ENCODE assay signal across 27 cellular contexts in the genomic region with DNA sequence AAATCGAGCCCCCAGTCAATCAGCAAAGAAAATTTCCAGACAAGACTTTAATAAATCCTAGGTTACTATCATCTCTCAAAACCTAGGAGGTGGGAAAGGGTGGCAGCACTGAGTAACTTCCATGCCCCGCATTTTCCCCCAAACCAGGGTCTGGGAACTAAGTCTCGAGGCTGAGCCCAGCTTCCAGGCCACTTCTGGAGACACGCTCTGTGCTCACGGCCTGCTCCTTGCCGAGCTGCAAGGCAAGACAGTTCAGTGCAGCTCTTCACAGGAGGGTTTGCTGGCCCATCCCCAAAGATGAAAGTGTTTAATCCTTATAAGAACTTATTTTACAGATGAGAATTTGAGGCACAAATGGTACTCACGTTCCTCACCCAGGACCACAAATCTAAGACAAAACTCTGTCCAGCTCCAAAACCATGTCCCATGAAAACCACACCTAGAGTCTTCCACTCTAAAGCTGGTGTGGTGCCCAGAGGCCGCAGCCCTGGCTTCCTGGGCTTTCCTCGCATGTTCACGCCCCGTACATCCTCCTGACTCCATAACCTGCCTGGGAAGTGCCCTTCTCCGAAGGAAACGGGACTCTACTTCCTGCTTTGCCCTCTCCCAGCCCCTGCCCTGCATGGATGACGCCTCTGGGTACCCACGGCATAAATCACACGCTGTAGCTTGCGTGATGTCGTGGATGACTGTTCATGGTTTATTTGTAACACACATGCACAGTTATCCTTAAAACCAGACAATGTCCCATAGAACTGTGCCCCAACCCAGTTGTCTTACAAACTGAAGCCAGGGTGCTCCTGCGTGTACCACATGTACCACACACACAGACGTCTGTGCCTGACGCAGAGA.
DNase-seq lines count a peak whose midpoint lies in the region; ATAC-seq and TF ChIP-seq lines count a peak whose summit lies in the region.
"Had no signal": no experiment of that assay in that cellular context is flagged by ENCODE, and none has a peak within 500 bp of the region (broad histone marks: within the 10 kb centered on the region; RNA-seq: fewer than 3 reads in every experiment).

No MANE protein-coding gene starts in this region.

- H3K36me3 Mint-ChIP-seq in activated naive CD4-positive, alpha-beta T cell treated with anti-CD3 and anti-CD28 coated beads, Interleukin-2, amount 10 ng/mL, durations not matched to agents 7 days and 5 days, result no peaks in the 10 kb centered on the region
- H3K36me3 Mint-ChIP-seq: natural killer cell treated with Interleukin-12 subunit alpha and Interleukin-12 subunit beta and Interleukin-15 and Interleukin-18, amount 100 ng/mL, for 72 hours had no signal

- H3K4me1 ChIP-seq in esophagus muscularis mucosa, result peaks cover 49 to 84% (median 81%) of the 10 kb centered on the region in 4 donors
- peaks cover 60% of the 10 kb centered on the region for H3K4me1 ChIP-seq in psoas muscle

- WGBS in esophagus muscularis mucosa, result 91% methylated on average over 21 of the region's 21 CpGs
- 90 to 93% (median 92%) methylated on average over 21 of the region's 21 CpGs for WGBS in psoas muscle, 3 donors

- H3K27ac ChIP-seq in esophagus muscularis mucosa (replicated peaks in 1 of 4), result peak overlapping the region; percentile 86 to 93 (median 90)
- peak overlapping the region; percentile 51 for H3K27ac ChIP-seq in psoas muscle
- H3K27ac ChIP-seq: body of pancreas, KMS-11, skin epidermis, testis had no signal

- peak; percentile 9 for DNase-seq in activated naive CD4-positive, alpha-beta T cell treated with anti-CD3 and anti-CD28 coated beads, Interleukin-2, amount 10 ng/mL, durations not matched to agents 7 days and 5 days
- DNase-seq in activated naive CD4-positive, alpha-beta T cell treated with Interleukin-2 at 50 U/mL for 16 hours, result no peak
- DNase-seq in esophagus muscularis mucosa (ENCODE audit: extremely low spot score), result no peak
- peak in 1 of 2 donors; percentile 46 for DNase-seq in psoas muscle
- peak; percentile 30 for DNase-seq in ureter (ENCODE audit: low spot score)
- DNase-seq in COLO668 (lab: John Stamatoyannopoulos, UW; ENCODE audit: unreplicated experiment), result no peak
- DNase-seq in NCI-H345 treated with DMSO at 0.1 percent for 48 hours (lab: John Stamatoyannopoulos, UW; ENCODE audit: unreplicated experiment), result no peak
- DNase-seq: activated naive CD4-positive, alpha-beta T cell treated with anti-CD3 and anti-CD28 coated beads for 36 hours; activated T-cell treated with anti-CD3 and anti-CD28 coated beads, Interleukin-2, amount 50 U/mL, for 72 hours; AML-193; body of pancreas; CD4-positive, alpha-beta T cell; cerebellar nuclear complex; GOT3; hippocampal formation; MG63; mucosa of descending colon; NCI-H2029 treated with DMSO at 0.1 percent for 48 hours; NCI-H2227 treated with DMSO at 0.1 percent for 48 hours; SHP77 treated with DMSO at 0.1 percent for 48 hours; stimulated activated naive CD4-positive, alpha-beta T cell treated with Interleukin-2 at 50 U/mL for 16 hours; testis had no signal

- no peak for TF ChIP-seq POLR2A in esophagus muscularis mucosa (IDR thresholded peaks at IDR 0.05; ENCODE audit: low read depth)

- TF ChIP-seq EP300 in esophagus muscularis mucosa (IDR thresholded peaks at IDR 0.05), result no peak

- peaks cover 16% of the 10 kb centered on the region for H3K27me3 Mint-ChIP-seq in activated naive CD4-positive, alpha-beta T cell treated with anti-CD3 and anti-CD28 coated beads, Interleukin-2, amount 10 ng/mL, durations not matched to agents 7 days and 5 days

- H3K36me3 ChIP-seq in esophagus muscularis mucosa (peaks cover 0 to 13% (median 0%) of the 10 kb centered on the region in 4 donors), psoas muscle (ENCODE audit: insufficient read depth in 1 of 2, low read depth in 1 of 2) (no peaks in the 10 kb centered on the region)
- H3K36me3 ChIP-seq: Peyer's patch had no signal

- H3K27ac Mint-ChIP-seq in activated naive CD4-positive, alpha-beta T cell treated with anti-CD3 and anti-CD28 coated beads, Interleukin-2, amount 10 ng/mL, durations not matched to agents 7 days and 5 days, result no peak overlapping the region
- H3K27ac Mint-ChIP-seq: activated naive CD4-positive, alpha-beta T cell treated with anti-CD3 and anti-CD28 coated beads for 36 hours; natural killer cell treated with Interleukin-12 subunit alpha and Interleukin-12 subunit beta and Interleukin-15 and Interleukin-18, amount 100 ng/mL, for 72 hours had no signal

- H3K4me3 ChIP-seq in esophagus muscularis mucosa (no peak overlapping the region), psoas muscle (no peak overlapping the region)
- H3K4me3 ChIP-seq: body of pancreas, MG63, mucosa of descending colon, Peyer's patch, skin epidermis, testis had no signal

- H3K27me3 ChIP-seq in esophagus muscularis mucosa (no peaks in the 10 kb centered on the region), psoas muscle (ENCODE audit: insufficient read depth in 3 of 3, low read length in 2 of 3) (no peaks in the 10 kb centered on the region)
- H3K27me3 ChIP-seq: body of pancreas, MG63, Peyer's patch, testis had no signal

- TF ChIP-seq CTCF in esophagus muscularis mucosa (IDR thresholded peaks at IDR 0.05) (no peak), psoas muscle (IDR thresholded peaks at IDR 0.05) (no peak)

- no peak for ATAC-seq in psoas muscle
- ATAC-seq in GM18511 (IDR thresholded peaks at IDR 0.05; ENCODE audit: unreplicated experiment), result no peak
- ATAC-seq: activated T-cell treated with anti-CD3 and anti-CD28 coated beads, Interleukin-2, amount 50 U/mL, for 72 hours; body of pancreas; mucosa of descending colon; natural killer cell treated with Interleukin-12 subunit alpha and Interleukin-12 subunit beta and Interleukin-15 and Interleukin-18, amount 100 ng/mL, for 72 hours had no signal

- peaks cover 20% of the 10 kb centered on the region for H3K4me1 Mint-ChIP-seq in activated naive CD4-positive, alpha-beta T cell treated with anti-CD3 and anti-CD28 coated beads, Interleukin-2, amount 10 ng/mL, durations not matched to agents 7 days and 5 days

- H3K9me3 ChIP-seq in esophagus muscularis mucosa (no peaks in the 10 kb centered on the region), psoas muscle (no peaks in the 10 kb centered on the region)
- H3K9me3 ChIP-seq: body of pancreas, MG63, mucosa of descending colon, Peyer's patch, testis had no signal

- intact Hi-C loops in esophagus muscularis mucosa (cut with DNase I), result no loop called here
- intact Hi-C loops in psoas muscle (cut with DNase I), result no loop called here

- H3K9me3 Mint-ChIP-seq in activated naive CD4-positive, alpha-beta T cell treated with anti-CD3 and anti-CD28 coated beads, Interleukin-2, amount 10 ng/mL, durations not matched to agents 7 days and 5 days, result no peaks in the 10 kb centered on the region
- H3K9me3 Mint-ChIP-seq: activated naive CD4-positive, alpha-beta T cell treated with anti-CD3 and anti-CD28 coated beads for 36 hours; activated T-cell treated with anti-CD3 and anti-CD28 coated beads, Interleukin-2, amount 50 U/mL, for 72 hours; CD4-positive, alpha-beta T cell; natural killer cell treated with Interleukin-12 subunit alpha and Interleukin-12 subunit beta and Interleukin-15 and Interleukin-18, amount 100 ng/mL, for 72 hours had no signal

- CTCF ChIA-PET in activated naive CD4-positive, alpha-beta T cell treated with anti-CD3 and anti-CD28 coated beads, Interleukin-2, amount 10 ng/mL, durations not matched to agents 7 days and 5 days (lab: Charles Lee), result no interaction called here

- H3K4me3 Mint-ChIP-seq in activated naive CD4-positive, alpha-beta T cell treated with anti-CD3 and anti-CD28 coated beads, Interleukin-2, amount 10 ng/mL, durations not matched to agents 7 days and 5 days, result no peak overlapping the region
- H3K4me3 Mint-ChIP-seq: activated naive CD4-positive, alpha-beta T cell treated with anti-CD3 and anti-CD28 coated beads for 36 hours; activated T-cell treated with anti-CD3 and anti-CD28 coated beads, Interleukin-2, amount 50 U/mL, for 72 hours; natural killer cell treated with Interleukin-12 subunit alpha and Interleukin-12 subunit beta and Interleukin-15 and Interleukin-18, amount 100 ng/mL, for 72 hours had no signal

Comparison
In these comparisons a context has a peak if more than half of its experiments do, and no peak if none do; other contexts are left out.
1. DNase-seq: peak in activated naive CD4-positive, alpha-beta T cell treated with anti-CD3 and anti-CD28 coated beads, Interleukin-2, amount 10 ng/mL, durations not matched to agents 7 days and 5 days (single experiment) and ureter (single experiment); none in activated naive CD4-positive, alpha-beta T cell treated with Interleukin-2 at 50 U/mL for 16 hours (single experiment), esophagus muscularis mucosa (single experiment), COLO668 (single experiment) and NCI-H345 treated with DMSO at 0.1 percent for 48 hours (single experiment).